8 cellular contexts compared by ENCODE assay signal in the genomic region with DNA sequence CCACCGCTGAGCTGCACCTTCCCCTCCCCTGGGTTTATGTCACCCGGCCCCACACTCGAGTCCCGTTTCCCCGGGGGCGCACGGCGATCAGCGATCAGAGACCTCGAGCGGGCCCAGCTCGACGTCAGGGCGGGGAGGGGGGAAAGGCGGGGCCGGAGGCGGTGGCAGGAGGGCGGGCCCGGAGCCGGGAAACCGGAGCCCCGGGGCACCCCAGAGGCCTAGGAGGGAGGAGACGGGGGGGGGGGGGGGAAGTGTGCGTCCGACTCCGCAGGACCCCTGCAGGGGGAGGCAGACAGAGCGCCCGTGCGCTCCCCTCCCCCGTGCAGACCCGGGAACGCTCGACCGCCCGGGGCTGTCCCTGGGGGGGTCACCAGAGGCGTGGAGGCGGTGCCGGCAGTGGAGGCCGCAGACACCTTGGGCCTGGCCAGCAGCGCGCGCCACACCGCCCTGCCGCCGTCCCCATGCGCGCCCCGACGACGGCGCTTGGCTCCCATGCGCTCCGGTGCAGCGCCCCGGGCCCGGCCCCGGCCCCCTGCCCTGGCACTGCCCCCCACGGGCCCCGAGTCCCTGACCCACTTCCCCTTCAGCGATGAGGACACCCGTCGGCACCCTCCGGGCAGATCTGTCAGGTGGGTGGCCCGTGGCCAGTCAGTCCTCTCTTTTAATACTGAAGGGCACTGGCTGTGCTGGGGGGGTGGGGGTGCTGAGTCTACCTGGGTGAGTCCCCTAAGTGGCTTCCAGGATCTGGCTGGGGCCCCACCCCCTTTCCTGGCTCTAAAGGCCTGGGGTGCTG. TPM values are rescaled to one million over a fixed set of nuclear protein-coding genes. Genes with fewer than 3 reads are reported as not detected.
DNase-seq lines count a peak whose midpoint lies in the region; ATAC-seq, FAIRE-seq and TF ChIP-seq lines count a peak whose summit lies in the region.

No MANE protein-coding gene starts in this region.

- POLR2A ChIA-PET in activated CD4-positive, alpha-beta memory T cell treated with anti-CD3 and anti-CD28 coated beads for 36 hours (lab: Charles Lee) = no interaction called here
- POLR2A ChIA-PET in H1 (lab: Charles Lee; ENCODE audit: partially characterized antibody) = no interaction called here

- H3K27me3 Mint-ChIP-seq in activated CD4-positive, alpha-beta memory T cell treated with anti-CD3 and anti-CD28 coated beads for 36 hours = peaks cover 35% of the 10 kb centered on the region

- H3K4me1 Mint-ChIP-seq in activated CD4-positive, alpha-beta memory T cell treated with anti-CD3 and anti-CD28 coated beads for 36 hours (ENCODE audit: low read depth) = peaks cover 53% of the 10 kb centered on the region

- H2AK5ac ChIP-seq in H1 (ENCODE audit: low read depth, low read length) = no peak overlapping the region

- H3K56ac ChIP-seq in H1 (replicated peaks; ENCODE audit: insufficient read length, low read depth, low read length) = no peak overlapping the region

- H4K91ac ChIP-seq in H1 (replicated peaks; ENCODE audit: insufficient read length, low read length) = no peak overlapping the region

- no peak overlapping the region for H3K14ac ChIP-seq in H1 (ENCODE audit: insufficient read length)

- H3K36me3 Mint-ChIP-seq in activated CD4-positive, alpha-beta memory T cell treated with anti-CD3 and anti-CD28 coated beads for 36 hours = peaks cover 3% of the 10 kb centered on the region

- 8% methylated on average over 15 of the region's 64 CpGs; no CpG with 5 or more reads in 1 of the 2 experiments for WGBS in H1 (ENCODE audit: extremely low coverage in 1 of 2, insufficient coverage in 1 of 2, insufficient read length in 1 of 2, insufficient replicate concordance in 2 of 2, low coverage in 1 of 2, low lambda C conversion rate in 2 of 2, missing lambda C conversion rate in 1 of 2), 2 experiments

- intact Hi-C loops in activated CD4-positive, alpha-beta memory T cell treated with anti-CD3 and anti-CD28 coated beads for 36 hours (cut with micrococcal nuclease) = no loop called here
- intact Hi-C loops in uterus (cut with DNase I; ENCODE audit: low total_unique reads) = no loop called here

- H2BK20ac ChIP-seq in H1 (ENCODE audit: low read length) = no peak overlapping the region

- no peak overlapping the region for H2BK15ac ChIP-seq in H1 (ENCODE audit: low read length)

- H3K27ac Mint-ChIP-seq in activated CD4-positive, alpha-beta memory T cell treated with anti-CD3 and anti-CD28 coated beads for 36 hours = peak overlapping the region; percentile 60

- H3K4me3 Mint-ChIP-seq in activated CD4-positive, alpha-beta memory T cell treated with anti-CD3 and anti-CD28 coated beads for 36 hours = peak overlapping the region; percentile 73

- H3K36me3 ChIP-seq in HUES6 (ENCODE audit: control insufficient read depth, insufficient read depth, low read length) (no peaks in the 10 kb centered on the region), H1 (ENCODE audit: control insufficient read depth in 2 of 4, insufficient read depth in 4 of 4, low read length in 3 of 4) (no peaks in the 10 kb centered on the region), muscle layer of colon (ENCODE audit: insufficient read depth, low read length) (no peaks in the 10 kb centered on the region), uterus (no peaks in the 10 kb centered on the region)

- no peak overlapping the region for H3K23ac ChIP-seq in H1 (ENCODE audit: insufficient read length)

- H3K79me2 ChIP-seq in H1 (ENCODE audit: control insufficient read depth in 1 of 2, insufficient read depth in 2 of 2, low read length in 2 of 2) = no peaks in the 10 kb centered on the region

- DNase-seq in AG08396 (ENCODE audit: low spot score) (peak; percentile 87), H1 (ENCODE audit: low read depth in 1 of 2, low spot score in 2 of 2) (peak in 1 of 2 experiments; percentile 63), uterus (peak in 1 of 2 donors; percentile 61), GF-D8 (lab: John Stamatoyannopoulos, UW) (no peak)
- peak; percentile 71 for DNase-seq in activated CD4-positive, alpha-beta memory T cell treated with anti-CD3 and anti-CD28 coated beads for 36 hours

- no peak for ATAC-seq in GM19351 (IDR thresholded peaks at IDR 0.05; ENCODE audit: unreplicated experiment)

- no peak for TF ChIP-seq CTCF in H1 (IDR thresholded peaks at IDR 0.05; ENCODE audit: control extremely low read depth in 1 of 3, insufficient read depth in 1 of 3, low read depth in 1 of 3, low read length in 3 of 3)
- no peak for TF ChIP-seq CTCF in uterus (IDR thresholded peaks at IDR 0.05)

- no peak for FAIRE-seq in H1 (lab: Jason Lieb, UNC)

- H3K4me2 ChIP-seq in H1 (ENCODE audit: insufficient read depth in 1 of 2, low read depth in 2 of 2, low read length in 2 of 2) = peak overlapping the region; percentile 54 to 65

- peaks cover 60% of the 10 kb centered on the region for H3K27me3 ChIP-seq in HUES6 (ENCODE audit: control insufficient read depth, insufficient read depth, low read length)
- H3K27me3 ChIP-seq in H1 (replicated peaks in 1 of 4; ENCODE audit: control insufficient read depth in 3 of 4, extremely low read depth in 1 of 4, insufficient read depth in 3 of 4, low read length in 3 of 4) = peaks cover 33 to 63% (median 52%) of the 10 kb centered on the region in 4 experiments
- no peaks in the 10 kb centered on the region for H3K27me3 ChIP-seq in muscle layer of colon (ENCODE audit: control insufficient read depth in 1 of 2, insufficient read depth in 2 of 2, low read length in 2 of 2)
- H3K27me3 ChIP-seq in uterus = no peaks in the 10 kb centered on the region

- H2BK120ac ChIP-seq in H1 (replicated peaks; ENCODE audit: low read depth, low read length) = no peak overlapping the region

- TF ChIP-seq RAD21 in H1 (IDR thresholded peaks at IDR 0.05 in 1 of 2, conservative IDR thresholded peaks at IDR 0.05 in 1 of 2; ENCODE audit: low read depth in 2 of 2, low read length in 2 of 2) = no peak

- CTCF ChIA-PET in activated CD4-positive, alpha-beta memory T cell treated with anti-CD3 and anti-CD28 coated beads for 36 hours (lab: Charles Lee) = interaction anchor here (0.7 to 27.2 kb wide), 3 partner anchors 9 to 52 kb away, joined by 3 to 836 read pairs (median 3); a partner anchor contains a TSS
- CTCF ChIA-PET in H1 (lab: Charles Lee; ENCODE audit: partially characterized antibody) = interaction anchor here (0.8 to 8.2 kb wide), 3 partner anchors 13 to 180 kb away, joined by 3 to 67 read pairs (median 4); a partner anchor contains a TSS

- H2BK5ac ChIP-seq in H1 (ENCODE audit: low read depth, low read length) = no peak overlapping the region

- no peaks in the 10 kb centered on the region for H3K9me3 Mint-ChIP-seq in activated CD4-positive, alpha-beta memory T cell treated with anti-CD3 and anti-CD28 coated beads for 36 hours

- H4K20me1 ChIP-seq in H1 (replicated peaks in 1 of 2; ENCODE audit: control insufficient read depth in 1 of 2, insufficient read depth in 2 of 2, low read length in 2 of 2) = peaks cover 0 to 4% of the 10 kb centered on the region in 2 experiments

- H3K4me1 ChIP-seq in HUES6 (ENCODE audit: control insufficient read depth, insufficient read depth, low read length) (peaks cover 17% of the 10 kb centered on the region), H1 (replicated peaks in 1 of 4; ENCODE audit: control insufficient read depth in 3 of 4, insufficient read depth in 4 of 4, low read length in 3 of 4) (peaks cover 0 to 9% (median 6%) of the 10 kb centered on the region in 4 experiments; a peak in 6 of 7 replicates), muscle layer of colon (ENCODE audit: insufficient read depth, low read length) (peaks cover 18% of the 10 kb centered on the region), uterus (peaks cover 0 to 4% of the 10 kb centered on the region in 2 donors)

- TF ChIP-seq EP300 in H1 (IDR thresholded peaks at IDR 0.05; ENCODE audit: borderline replicate concordance in 1 of 2, low read depth in 2 of 2, low read length in 2 of 2) = no peak

- H3K18ac ChIP-seq in H1 (ENCODE audit: extremely low read depth, low read length) = no peak overlapping the region

- H3K23me2 ChIP-seq in H1 (ENCODE audit: low read depth, low read length) = peaks cover 5% of the 10 kb centered on the region; the same call in 1 of the 2 replicates

- no peak overlapping the region for H3K4ac ChIP-seq in H1 (replicated peaks; ENCODE audit: insufficient read length, low read depth, low read length)

- H3K27ac ChIP-seq in HUES6 (ENCODE audit: low read depth, low read length) (no peak overlapping the region), H1 (ENCODE audit: low read depth, low read length) (no peak overlapping the region), muscle layer of colon (ENCODE audit: low read depth, low read length) (no peak overlapping the region), uterus (peak overlapping the region; percentile 8 to 10)

- no peak for TF ChIP-seq POLR2A in H1 (IDR thresholded peaks at IDR 0.05; ENCODE audit: control extremely low read depth in 1 of 2, low read depth in 2 of 2, low read length in 2 of 2)
- TF ChIP-seq POLR2A in uterus (IDR thresholded peaks at IDR 0.05) = no peak

- H3K9me3 ChIP-seq in HUES6 (ENCODE audit: control insufficient read depth, insufficient read depth, low read depth, low read length) = no peaks in the 10 kb centered on the region
- no peaks in the 10 kb centered on the region; a peak in 1 of 4 replicates for H3K9me3 ChIP-seq in H1 (ENCODE audit: insufficient read depth in 2 of 2, low read depth in 1 of 2, low read length in 1 of 2)
- H3K9me3 ChIP-seq in muscle layer of colon (ENCODE audit: low read length) = no peaks in the 10 kb centered on the region
- H3K9me3 ChIP-seq in uterus = no peaks in the 10 kb centered on the region

- H3K9ac ChIP-seq in HUES6 (ENCODE audit: low read length) = no peak overlapping the region
- H3K9ac ChIP-seq in H1 (replicated peaks in 1 of 4; ENCODE audit: extremely low read depth in 1 of 4, low read depth in 3 of 4, low read length in 3 of 4) = no peak overlapping the region
- no peak overlapping the region for H3K9ac ChIP-seq in muscle layer of colon (ENCODE audit: low read length)

- H3K79me1 ChIP-seq in H1 (ENCODE audit: low read depth, low read length) = no peaks in the 10 kb centered on the region

- no peak overlapping the region; the same call in 1 of the 2 replicates for H2AFZ ChIP-seq in H1 (ENCODE audit: low read length)

- no peak overlapping the region for H4K5ac ChIP-seq in H1 (ENCODE audit: insufficient read length, low read depth, low read length)

- H2BK12ac ChIP-seq in H1 (ENCODE audit: low read depth, low read length) = no peak overlapping the region

- peak overlapping the region; percentile 85; the same call in 1 of the 2 replicates for H4K8ac ChIP-seq in H1 (ENCODE audit: extremely low read depth, insufficient read depth, low read length)

- H3K4me3 ChIP-seq in HUES6 (ENCODE audit: low read depth, low read length) (peak overlapping the region; percentile 46), H1 (ENCODE audit: extremely low read depth in 1 of 4, insufficient read depth in 2 of 4, low read depth in 3 of 4, low read length in 4 of 4) (peak overlapping the region in 2 of 4 experiments; percentile 29 to 54; a peak in 5 of 8 replicates), muscle layer of colon (ENCODE audit: low read depth in 1 of 2, low read length in 2 of 2) (peak overlapping the region; percentile 41 to 81), uterus (peak overlapping the region; percentile 43 to 45)

RNA-seq across cellular contexts. Expression of a gene that starts 11.8 kb away (rescaled TPM):
- total RNA-seq in activated CD4-positive, alpha-beta memory T cell treated with anti-CD3 and anti-CD28 coated beads for 36 hours = 10 to 100 TPM; 15.7 to 17.5 TPM
- total RNA-seq in H1 (2021; fragmentation: NEBNext Ultra II Directional; extraction: Animal tissue kit (Norgen Biotek cat#: 25700)) = 4.4 and 5.0 TPM in 2 replicates
- polyA plus RNA-seq in H1 (2011; rRNA removed) = 2.0 and 3.4 TPM in 2 replicates
- polyA plus RNA-seq in H1 (2011; cell fraction: cytosol; rRNA removed) = 1.8 TPM
- 2.5 TPM for polyA plus RNA-seq in H1 (2011; cell fraction: nucleus; rRNA removed)
- polyA plus RNA-seq in H1 (2012, experiment 1 of 2) = 2.6 to 4.2 TPM (median 3.9 TPM) in 4 replicates
- polyA plus RNA-seq in H1 (2012, experiment 2 of 2) = 3.2 TPM
- polyA plus RNA-seq in H1 (2013, experiment 1 of 2) = 3.3 TPM
- 3.4 TPM for polyA plus RNA-seq in H1 (2013, experiment 2 of 2)
- 2.8 and 3.4 TPM in 2 replicates for polyA minus RNA-seq in H1 (2011; rRNA and poly(A)+ RNA removed)
- polyA minus RNA-seq in H1 (2011; cell fraction: cytosol; rRNA and poly(A)+ RNA removed) = 4.5 TPM
- 2.3 TPM for polyA minus RNA-seq in H1 (2011; cell fraction: nucleus; rRNA and poly(A)+ RNA removed)
- total RNA-seq in uterus = 10 to 100 TPM in 1 of 4 donors, 1 to 10 TPM in 3; 3.2 to 10.6 (median 4.1) TPM

RNA-seq across cellular contexts. Expression of a gene that starts 28.8 kb away (rescaled TPM):
- total RNA-seq in activated CD4-positive, alpha-beta memory T cell treated with anti-CD3 and anti-CD28 coated beads for 36 hours = 100 to 1,000 TPM; 189 to 207 TPM
- total RNA-seq in H1 (2021; fragmentation: NEBNext Ultra II Directional; extraction: Animal tissue kit (Norgen Biotek cat#: 25700)) = 162 and 164 TPM in 2 replicates
- polyA plus RNA-seq in H1 (2011; rRNA removed) = 181 and 285 TPM in 2 replicates
- polyA plus RNA-seq in H1 (2011; cell fraction: cytosol; rRNA removed) = 404 TPM
- polyA plus RNA-seq in H1 (2011; cell fraction: nucleus; rRNA removed) = 587 TPM
- 155 to 277 TPM (median 276 TPM) in 4 replicates for polyA plus RNA-seq in H1 (2012, experiment 1 of 2)
- polyA plus RNA-seq in H1 (2012, experiment 2 of 2) = 150 TPM
- polyA plus RNA-seq in H1 (2013, experiment 1 of 2) = 155 TPM
- 145 TPM for polyA plus RNA-seq in H1 (2013, experiment 2 of 2)
- 66.0 and 91.9 TPM in 2 replicates for polyA minus RNA-seq in H1 (2011; rRNA and poly(A)+ RNA removed)
- 104 TPM for polyA minus RNA-seq in H1 (2011; cell fraction: cytosol; rRNA and poly(A)+ RNA removed)
- polyA minus RNA-seq in H1 (2011; cell fraction: nucleus; rRNA and poly(A)+ RNA removed) = 73.2 TPM
- 100 to 1,000 TPM in 2 of 4 donors, 10 to 100 TPM in 2; 41.5 to 163 (median 129) TPM for total RNA-seq in uterus

RNA-seq across cellular contexts. Expression of a gene that starts 51.8 kb away (rescaled TPM):
- total RNA-seq in activated CD4-positive, alpha-beta memory T cell treated with anti-CD3 and anti-CD28 coated beads for 36 hours = 100 to 1,000 TPM; 168 to 186 TPM
- 40.8 and 42.7 TPM in 2 replicates for total RNA-seq in H1 (2021; fragmentation: NEBNext Ultra II Directional; extraction: Animal tissue kit (Norgen Biotek cat#: 25700))
- 32.1 and 47.6 TPM in 2 replicates for polyA plus RNA-seq in H1 (2011; rRNA removed)
- 37.8 TPM for polyA plus RNA-seq in H1 (2011; cell fraction: cytosol; rRNA removed)
- 184 TPM for polyA plus RNA-seq in H1 (2011; cell fraction: nucleus; rRNA removed)
- 44.3 to 65.1 TPM (median 54.1 TPM) in 4 replicates for polyA plus RNA-seq in H1 (2012, experiment 1 of 2)
- polyA plus RNA-seq in H1 (2012, experiment 2 of 2) = 41.2 TPM
- polyA plus RNA-seq in H1 (2013, experiment 1 of 2) = 39.9 TPM
- polyA plus RNA-seq in H1 (2013, experiment 2 of 2) = 36.9 TPM
- 22.6 and 28.0 TPM in 2 replicates for polyA minus RNA-seq in H1 (2011; rRNA and poly(A)+ RNA removed)
- polyA minus RNA-seq in H1 (2011; cell fraction: cytosol; rRNA and poly(A)+ RNA removed) = 20.1 TPM
- polyA minus RNA-seq in H1 (2011; cell fraction: nucleus; rRNA and poly(A)+ RNA removed) = 32.9 TPM
- total RNA-seq in uterus = 100 to 1,000 TPM in 1 of 4 donors, 10 to 100 TPM in 3; 22.0 to 112 (median 67.8) TPM

Comparison
In these comparisons a context has a peak if more than half of its experiments do, and no peak if none do; other contexts are left out.
1. H3K27ac ChIP-seq: peak in uterus (2 of 2); none in HUES6 (single experiment), H1 (single experiment) and muscle layer of colon (single experiment).